ENCODE assay signal across 11 cellular contexts in the genomic region with DNA sequence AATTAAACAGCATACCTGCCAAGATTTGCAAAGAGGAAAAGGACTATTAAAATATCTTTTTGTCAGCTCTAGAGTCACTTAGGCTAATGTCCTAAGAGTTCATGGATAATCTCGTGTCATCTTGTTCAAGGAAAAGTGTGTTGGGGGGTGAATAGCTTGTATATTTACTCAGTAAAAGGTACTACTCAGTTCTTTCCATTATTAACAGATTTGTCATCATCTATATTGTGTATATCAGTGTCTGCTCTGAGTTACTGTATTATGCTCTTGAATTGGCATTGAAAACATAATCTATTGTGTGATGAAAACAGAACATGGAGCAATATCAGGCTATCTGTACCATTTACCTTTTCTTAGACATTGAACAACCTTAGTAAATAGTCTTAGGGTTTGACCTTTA.
"Had no signal": no experiment of that assay in that cellular context is flagged by ENCODE, and none has a peak within 500 bp of the region (broad histone marks: within the 10 kb centered on the region; RNA-seq: fewer than 3 reads in every experiment).

No MANE protein-coding gene starts in this region.

- DNase-seq: activated CD4-positive, alpha-beta T cell treated with anti-CD3 and anti-CD28 coated beads, Interleukin-2, amount 50 U/mL, for 48 hours; activated CD4-positive, CD25-positive, alpha-beta regulatory T cell treated with anti-CD3 and anti-CD28 coated beads, Interleukin-2, amount 50 U/mL, for 72 hours; activated effector memory CD4-positive, alpha-beta T cell treated with anti-CD3 and anti-CD28 coated beads, Interleukin-2, amount 50 U/mL, for 16 hours; activated T-cell treated with anti-CD3 and anti-CD28 coated beads, Interleukin-2, amount 50 U/mL, for 4 hours; gastrocnemius medialis; pancreas; stimulated activated CD4-positive, alpha-beta T cell treated with anti-CD3 and anti-CD28 coated beads, Interleukin-4, amount 100 ng/mL, for 4 hours; stomach had no signal

- H3K36me3 ChIP-seq: pancreas had no signal

- H3K4me3 ChIP-seq: gastrocnemius medialis, neural progenitor cell, pancreas, stomach, thoracic aorta had no signal

- H3K27me3 ChIP-seq: gastrocnemius medialis, neural progenitor cell, pancreas, stomach had no signal

- H3K27ac ChIP-seq: gastrocnemius medialis, neural progenitor cell, pancreas, thoracic aorta had no signal

- H3K9me3 ChIP-seq: gastrocnemius medialis, pancreas, stomach, thoracic aorta had no signal

- FAIRE-seq: pancreas, urothelium cell line had no signal

- ATAC-seq: activated T-cell treated with anti-CD3 and anti-CD28 coated beads, Interleukin-2, amount 50 U/mL, for 4 hours; gastrocnemius medialis had no signal
